In genomic region chr14:23568600-23569310, GRCh38 we compare ENCODE assay signal across 1 cellular context.
TF ChIP-seq lines count a peak whose summit lies in the region.

No MANE protein-coding gene starts in this region.

TF ChIP-seq in HepG2, 621 proteins besides CTCF, POLR2A, EP300 and RAD21 (continued from another document and continues in another):
- TF ChIP-seq, protein P1, sequence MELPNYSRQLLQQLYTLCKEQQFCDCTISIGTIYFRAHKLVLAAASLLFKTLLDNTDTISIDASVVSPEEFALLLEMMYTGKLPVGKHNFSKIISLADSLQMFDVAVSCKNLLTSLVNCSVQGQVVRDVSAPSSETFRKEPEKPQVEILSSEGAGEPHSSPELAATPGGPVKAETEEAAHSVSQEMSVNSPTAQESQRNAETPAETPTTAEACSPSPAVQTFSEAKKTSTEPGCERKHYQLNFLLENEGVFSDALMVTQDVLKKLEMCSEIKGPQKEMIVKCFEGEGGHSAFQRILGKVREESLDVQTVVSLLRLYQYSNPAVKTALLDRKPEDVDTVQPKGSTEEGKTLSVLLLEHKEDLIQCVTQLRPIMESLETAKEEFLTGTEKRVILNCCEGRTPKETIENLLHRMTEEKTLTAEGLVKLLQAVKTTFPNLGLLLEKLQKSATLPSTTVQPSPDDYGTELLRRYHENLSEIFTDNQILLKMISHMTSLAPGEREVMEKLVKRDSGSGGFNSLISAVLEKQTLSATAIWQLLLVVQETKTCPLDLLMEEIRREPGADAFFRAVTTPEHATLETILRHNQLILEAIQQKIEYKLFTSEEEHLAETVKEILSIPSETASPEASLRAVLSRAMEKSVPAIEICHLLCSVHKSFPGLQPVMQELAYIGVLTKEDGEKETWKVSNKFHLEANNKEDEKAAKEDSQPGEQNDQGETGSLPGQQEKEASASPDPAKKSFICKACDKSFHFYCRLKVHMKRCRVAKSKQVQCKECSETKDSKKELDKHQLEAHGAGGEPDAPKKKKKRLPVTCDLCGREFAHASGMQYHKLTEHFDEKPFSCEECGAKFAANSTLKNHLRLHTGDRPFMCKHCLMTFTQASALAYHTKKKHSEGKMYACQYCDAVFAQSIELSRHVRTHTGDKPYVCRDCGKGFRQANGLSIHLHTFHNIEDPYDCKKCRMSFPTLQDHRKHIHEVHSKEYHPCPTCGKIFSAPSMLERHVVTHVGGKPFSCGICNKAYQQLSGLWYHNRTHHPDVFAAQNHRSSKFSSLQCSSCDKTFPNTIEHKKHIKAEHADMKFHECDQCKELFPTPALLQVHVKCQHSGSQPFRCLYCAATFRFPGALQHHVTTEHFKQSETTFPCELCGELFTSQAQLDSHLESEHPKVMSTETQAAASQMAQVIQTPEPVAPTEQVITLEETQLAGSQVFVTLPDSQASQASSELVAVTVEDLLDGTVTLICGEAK (IDR thresholded peaks at IDR 0.05) = no peak
- TF ChIP-seq, protein P1 (CRISPR knock-in tag; IDR thresholded peaks at IDR 0.05) = no peak
- TF ChIP-seq YEATS2 (CRISPR knock-in tag; IDR thresholded peaks at IDR 0.05; ENCODE audit: borderline replicate concordance) (0 out of 2 replicates have a peak, but pooled peaks have one; percentile 19), ZNF746 (CRISPR knock-in tag; IDR thresholded peaks at IDR 0.05) (no peak), ZZZ3 (CRISPR knock-in tag; IDR thresholded peaks at IDR 0.05; ENCODE audit: borderline replicate concordance) (no peak), ZNF124 (CRISPR knock-in tag; IDR thresholded peaks at IDR 0.05) (no peak), SAFB2 (CRISPR knock-in tag; IDR thresholded peaks at IDR 0.05; ENCODE audit: borderline replicate concordance, low read depth) (no peak; the same call in 1 of the 2 replicates), ZNF609 (CRISPR knock-in tag; IDR thresholded peaks at IDR 0.05; ENCODE audit: borderline replicate concordance) (peak; percentile 35; the same call in 1 of the 2 replicates), ZNF577 (CRISPR knock-in tag; IDR thresholded peaks at IDR 0.05; ENCODE audit: borderline replicate concordance, low read depth) (no peak), ARNT2 (CRISPR knock-in tag; IDR thresholded peaks at IDR 0.05; ENCODE audit: low read depth) (0 out of 2 replicates have a peak, but pooled peaks have one; percentile 25), RXRB (CRISPR knock-in tag; IDR thresholded peaks at IDR 0.05; ENCODE audit: borderline replicate concordance) (0 out of 2 replicates have a peak, but pooled peaks have one; percentile 39), CBX5 (CRISPR knock-in tag; IDR thresholded peaks at IDR 0.05; ENCODE audit: borderline replicate concordance) (no peak), NFE2L1 (CRISPR knock-in tag; IDR thresholded peaks at IDR 0.05; ENCODE audit: borderline replicate concordance) (no peak), TRIM22 (IDR thresholded peaks at IDR 0.05) (no peak), ZNF253 (CRISPR knock-in tag; IDR thresholded peaks at IDR 0.05; ENCODE audit: borderline replicate concordance) (no peak), FOXP1 (IDR thresholded peaks at IDR 0.05) (no peak), FOXP1 (CRISPR knock-in tag; IDR thresholded peaks at IDR 0.05) (no peak), MED8 (CRISPR knock-in tag; IDR thresholded peaks at IDR 0.05; ENCODE audit: insufficient replicate concordance) (no peak), ZNF232 (CRISPR knock-in tag; IDR thresholded peaks at IDR 0.05; ENCODE audit: borderline replicate concordance) (no peak), ZNF225 (CRISPR knock-in tag; IDR thresholded peaks at IDR 0.05) (peak; percentile 31; the same call in 1 of the 2 replicates), MAFK (conservative IDR thresholded peaks at IDR 0.05 in 1 of 2, IDR thresholded peaks at IDR 0.05 in 1 of 2; ENCODE audit: low read length in 2 of 2) (no peak), RBM22 (optimal IDR thresholded peaks at IDR 0.05; ENCODE audit: low read length) (no peak), NBN (conservative IDR thresholded peaks at IDR 0.05) (no peak), TEAD2 (CRISPR knock-in tag; IDR thresholded peaks at IDR 0.05) (no peak), ZNF326 (CRISPR knock-in tag; IDR thresholded peaks at IDR 0.05; ENCODE audit: borderline replicate concordance) (no peak), NCOA1 (CRISPR knock-in tag; IDR thresholded peaks at IDR 0.05) (no peak), ZNF496 (CRISPR knock-in tag; IDR thresholded peaks at IDR 0.05; ENCODE audit: insufficient replicate concordance) (no peak), U2AF1 (optimal IDR thresholded peaks at IDR 0.05; ENCODE audit: low read depth, low read length) (no peak), HMG20A (CRISPR knock-in tag; IDR thresholded peaks at IDR 0.05; ENCODE audit: borderline replicate concordance) (no peak), ZNF724P (CRISPR knock-in tag; IDR thresholded peaks at IDR 0.05; ENCODE audit: borderline replicate concordance) (0 out of 2 replicates have a peak, but pooled peaks have one; percentile 7), ZFP37 (CRISPR knock-in tag; IDR thresholded peaks at IDR 0.05; ENCODE audit: borderline replicate concordance) (no peak), JUNB (CRISPR knock-in tag; IDR thresholded peaks at IDR 0.05; ENCODE audit: borderline replicate concordance) (0 out of 2 replicates have a peak, but pooled peaks have one; percentile 59), ZNF510 (CRISPR knock-in tag; IDR thresholded peaks at IDR 0.05; ENCODE audit: low read depth) (no peak), DPF2 (CRISPR knock-in tag; IDR thresholded peaks at IDR 0.05; ENCODE audit: borderline replicate concordance, low read depth) (no peak), ZSCAN29 (CRISPR knock-in tag; conservative IDR thresholded peaks at IDR 0.05) (0 out of 2 replicates have a peak, but pooled peaks have one; percentile 44), ZNF781 (CRISPR knock-in tag; IDR thresholded peaks at IDR 0.05; ENCODE audit: borderline replicate concordance, not compliant biosample characterization) (no peak), GZF1 (CRISPR knock-in tag; IDR thresholded peaks at IDR 0.05) (no peak), MIER3 (CRISPR knock-in tag; IDR thresholded peaks at IDR 0.05; ENCODE audit: borderline replicate concordance) (no peak), ZNF33A (CRISPR knock-in tag; IDR thresholded peaks at IDR 0.05; ENCODE audit: borderline replicate concordance) (no peak), SP140L (CRISPR knock-in tag; IDR thresholded peaks at IDR 0.05; ENCODE audit: borderline replicate concordance) (no peak)
- TF ChIP-seq, protein P2, sequence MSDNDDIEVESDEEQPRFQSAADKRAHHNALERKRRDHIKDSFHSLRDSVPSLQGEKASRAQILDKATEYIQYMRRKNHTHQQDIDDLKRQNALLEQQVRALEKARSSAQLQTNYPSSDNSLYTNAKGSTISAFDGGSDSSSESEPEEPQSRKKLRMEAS (IDR thresholded peaks at IDR 0.05) = no peak
- TF ChIP-seq, protein P3, sequence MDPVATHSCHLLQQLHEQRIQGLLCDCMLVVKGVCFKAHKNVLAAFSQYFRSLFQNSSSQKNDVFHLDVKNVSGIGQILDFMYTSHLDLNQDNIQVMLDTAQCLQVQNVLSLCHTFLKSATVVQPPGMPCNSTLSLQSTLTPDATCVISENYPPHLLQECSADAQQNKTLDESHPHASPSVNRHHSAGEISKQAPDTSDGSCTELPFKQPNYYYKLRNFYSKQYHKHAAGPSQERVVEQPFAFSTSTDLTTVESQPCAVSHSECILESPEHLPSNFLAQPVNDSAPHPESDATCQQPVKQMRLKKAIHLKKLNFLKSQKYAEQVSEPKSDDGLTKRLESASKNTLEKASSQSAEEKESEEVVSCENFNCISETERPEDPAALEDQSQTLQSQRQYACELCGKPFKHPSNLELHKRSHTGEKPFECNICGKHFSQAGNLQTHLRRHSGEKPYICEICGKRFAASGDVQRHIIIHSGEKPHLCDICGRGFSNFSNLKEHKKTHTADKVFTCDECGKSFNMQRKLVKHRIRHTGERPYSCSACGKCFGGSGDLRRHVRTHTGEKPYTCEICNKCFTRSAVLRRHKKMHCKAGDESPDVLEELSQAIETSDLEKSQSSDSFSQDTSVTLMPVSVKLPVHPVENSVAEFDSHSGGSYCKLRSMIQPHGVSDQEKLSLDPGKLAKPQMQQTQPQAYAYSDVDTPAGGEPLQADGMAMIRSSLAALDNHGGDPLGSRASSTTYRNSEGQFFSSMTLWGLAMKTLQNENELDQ (CRISPR knock-in tag; IDR thresholded peaks at IDR 0.05; ENCODE audit: borderline replicate concordance) = no peak
- TF ChIP-seq, protein P4, sequence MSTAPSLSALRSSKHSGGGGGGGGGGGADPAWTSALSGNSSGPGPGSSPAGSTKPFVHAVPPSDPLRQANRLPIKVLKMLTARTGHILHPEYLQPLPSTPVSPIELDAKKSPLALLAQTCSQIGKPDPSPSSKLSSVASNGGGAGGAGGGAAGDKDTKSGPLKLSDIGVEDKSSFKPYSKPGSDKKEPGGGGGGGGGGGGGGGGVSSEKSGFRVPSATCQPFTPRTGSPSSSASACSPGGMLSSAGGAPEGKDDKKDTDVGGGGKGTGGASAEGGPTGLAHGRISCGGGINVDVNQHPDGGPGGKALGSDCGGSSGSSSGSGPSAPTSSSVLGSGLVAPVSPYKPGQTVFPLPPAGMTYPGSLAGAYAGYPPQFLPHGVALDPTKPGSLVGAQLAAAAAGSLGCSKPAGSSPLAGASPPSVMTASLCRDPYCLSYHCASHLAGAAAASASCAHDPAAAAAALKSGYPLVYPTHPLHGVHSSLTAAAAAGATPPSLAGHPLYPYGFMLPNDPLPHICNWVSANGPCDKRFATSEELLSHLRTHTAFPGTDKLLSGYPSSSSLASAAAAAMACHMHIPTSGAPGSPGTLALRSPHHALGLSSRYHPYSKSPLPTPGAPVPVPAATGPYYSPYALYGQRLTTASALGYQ (CRISPR knock-in tag; IDR thresholded peaks at IDR 0.05) = no peak
- TF ChIP-seq, protein P5, sequence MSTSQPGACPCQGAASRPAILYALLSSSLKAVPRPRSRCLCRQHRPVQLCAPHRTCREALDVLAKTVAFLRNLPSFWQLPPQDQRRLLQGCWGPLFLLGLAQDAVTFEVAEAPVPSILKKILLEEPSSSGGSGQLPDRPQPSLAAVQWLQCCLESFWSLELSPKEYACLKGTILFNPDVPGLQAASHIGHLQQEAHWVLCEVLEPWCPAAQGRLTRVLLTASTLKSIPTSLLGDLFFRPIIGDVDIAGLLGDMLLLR (CRISPR knock-in tag; IDR thresholded peaks at IDR 0.05) = no peak
